ENCODE assay signal across 8 cellular contexts in genomic region chr7:142632291-142633134, GRCh38.
DNase-seq lines count a peak whose midpoint lies in the region; ATAC-seq and TF ChIP-seq lines count a peak whose summit lies in the region.

No MANE protein-coding gene starts in this region.

- no peaks in the 10 kb centered on the region for H3K9me3 Mint-ChIP-seq in activated naive CD4-positive, alpha-beta T cell treated with anti-CD3 and anti-CD28 coated beads, Interleukin-2, amount 50 U/mL, for 72 hours

- DNase-seq in NCI-H1436 (lab: John Stamatoyannopoulos, UW) (peak; percentile 16), NCI-H1436 treated with DMSO at 0.1 percent for 48 hours (lab: John Stamatoyannopoulos, UW) (no peak), HAP-1 (ENCODE audit: low spot score in 2 of 2) (peak; percentile 29 to 72), LoVo (ENCODE audit: low spot score) (peak; percentile 81), heart left ventricle (peak; percentile 18 to 65 (median 31)), renal cortical epithelial cell (ENCODE audit: low read depth) (peak; percentile 48)
- peak; percentile 56 to 59 for DNase-seq in activated naive CD4-positive, alpha-beta T cell treated with anti-CD3 and anti-CD28 coated beads, Interleukin-2, amount 50 U/mL, for 72 hours (ENCODE audit: low spot score in 2 of 2)

- H3K36me3 ChIP-seq in HAP-1 (replicated peaks), result no peaks in the 10 kb centered on the region
- no peaks in the 10 kb centered on the region for H3K36me3 ChIP-seq in heart left ventricle

- peak overlapping the region in 1 of 2 donors; percentile 34 for H3K27ac Mint-ChIP-seq in activated naive CD4-positive, alpha-beta T cell treated with anti-CD3 and anti-CD28 coated beads, Interleukin-2, amount 50 U/mL, for 72 hours

- no peaks in the 10 kb centered on the region for H3K9me3 ChIP-seq in HAP-1
- H3K9me3 ChIP-seq in heart left ventricle, result peaks cover 0 to 3% (median 0%) of the 10 kb centered on the region in 12 donors

- no peak overlapping the region for H3K27ac ChIP-seq in heart left ventricle

- H3K36me3 Mint-ChIP-seq in activated naive CD4-positive, alpha-beta T cell treated with anti-CD3 and anti-CD28 coated beads, Interleukin-2, amount 50 U/mL, for 72 hours, result no peaks in the 10 kb centered on the region

- in situ Hi-C loops in HAP-1 (cut with MboI; ENCODE audit: low sequenced_read_pairs), result loop anchor here (10.0 kb wide), 1 partner anchor 152 kb away; no protein-coding TSS in a partner anchor

- peak; percentile 64 to 80 (median 74) for TF ChIP-seq CTCF in heart left ventricle (IDR thresholded peaks at IDR 0.05)

- peaks cover 15% of the 10 kb centered on the region for H3K27me3 ChIP-seq in HAP-1 (ENCODE audit: low read depth)
- peaks cover 0 to 40% (median 2%) of the 10 kb centered on the region in 9 donors for H3K27me3 ChIP-seq in heart left ventricle

- H3K4me3 ChIP-seq in HAP-1 (no peak overlapping the region), heart left ventricle (no peak overlapping the region)

- 26 to 35% (median 27%) methylated on average over 13 to 17 of the region's 17 CpGs for WGBS in heart left ventricle, 4 donors

- no peaks in the 10 kb centered on the region for H3K4me1 ChIP-seq in HAP-1
- H3K4me1 ChIP-seq in heart left ventricle, result no peaks in the 10 kb centered on the region

- no peak for TF ChIP-seq POLR2A in heart left ventricle (IDR thresholded peaks at IDR 0.05)

- ATAC-seq in SK-N-SH treated with all-trans-retinoic acid at 6 μM for 48 hours (peak; percentile 97), heart left ventricle (peak; percentile 42 to 73 (median 57))
- ATAC-seq in activated naive CD4-positive, alpha-beta T cell treated with anti-CD3 and anti-CD28 coated beads, Interleukin-2, amount 50 U/mL, for 72 hours, result peak; percentile 64 to 75

- intact Hi-C loops in heart left ventricle (cut with DNase I), result loop anchor here (2.0 to 10.0 kb wide), 8 partner anchors 80 to 182 kb away; no protein-coding TSS in a partner anchor

TF ChIP-seq in SK-N-SH treated with all-trans-retinoic acid at 6 μM for 48 hours, 23 proteins besides CTCF, POLR2A, EP300 and RAD21:
- TF ChIP-seq ZNF8 (CRISPR knock-in tag; IDR thresholded peaks at IDR 0.05), result no peak
